1 cellular context compared by ENCODE assay signal in the genomic region with DNA sequence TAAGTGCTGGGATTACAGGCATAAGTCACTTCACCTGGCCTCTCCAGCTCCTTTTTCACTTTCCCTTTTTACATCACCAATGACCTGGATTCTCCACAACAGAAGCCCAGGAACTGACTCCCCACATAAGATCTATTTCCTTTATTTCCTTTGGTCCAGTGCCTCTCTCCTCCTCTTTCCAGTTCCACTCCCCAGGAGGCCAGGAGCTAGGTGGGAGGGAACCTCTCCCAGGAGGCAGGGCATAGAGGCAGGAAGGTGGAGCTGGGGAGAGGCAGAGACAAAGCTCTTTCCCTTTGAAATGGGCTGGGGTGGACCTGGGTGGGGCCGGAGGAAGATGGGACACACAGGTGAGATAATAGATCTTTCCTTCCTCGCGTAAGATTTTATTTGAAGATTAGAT.
TF ChIP-seq lines count a peak whose summit lies in the region.

No MANE protein-coding gene starts in this region.

TF ChIP-seq in HCT116, 20 proteins besides CTCF, POLR2A, EP300 and RAD21 (continued from another document):
- TF ChIP-seq EZH2 (IDR thresholded peaks at IDR 0.05) (no peak), EGR1 (IDR thresholded peaks at IDR 0.05; ENCODE audit: low read depth) (no peak)
- TF ChIP-seq, protein P1, sequence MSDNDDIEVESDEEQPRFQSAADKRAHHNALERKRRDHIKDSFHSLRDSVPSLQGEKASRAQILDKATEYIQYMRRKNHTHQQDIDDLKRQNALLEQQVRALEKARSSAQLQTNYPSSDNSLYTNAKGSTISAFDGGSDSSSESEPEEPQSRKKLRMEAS (IDR thresholded peaks at IDR 0.05): no peak
